17 cellular contexts compared by ENCODE assay signal in genomic region chr18:2845175-2845574, GRCh38. TPM values are rescaled to one million over a fixed set of nuclear protein-coding genes. Genes with fewer than 3 reads are reported as not detected.
DNase-seq lines count a peak whose midpoint lies in the region; ATAC-seq and TF ChIP-seq lines count a peak whose summit lies in the region.
"Had no signal": no experiment of that assay in that cellular context is flagged by ENCODE, and none has a peak within 500 bp of the region (broad histone marks: within the 10 kb centered on the region; RNA-seq: fewer than 3 reads in every experiment).

No MANE protein-coding gene starts in this region.

- H3K4me1 ChIP-seq in gastroesophageal sphincter (peaks cover 0 to 25% (median 7%) of the 10 kb centered on the region in 3 donors), spleen (peaks cover 21 to 56% (median 34%) of the 10 kb centered on the region in 6 donors)

- peaks cover 29 to 34% (median 31%) of the 10 kb centered on the region in 3 donors for H3K4me1 Mint-ChIP-seq in IgD-negative memory B cell
- H3K4me1 Mint-ChIP-seq in activated T-helper 1 cell treated with anti-CD3 and anti-CD28 coated beads, Interleukin-12 subunit alpha, Interleukin-12 subunit beta, Interleukin-2, Interleukin-4 antibody, amounts not matched to agents 30 ng/mL and 10 ng/mL and 1 ng/mL, durations not matched to agents 14 hours and 24 hours and 36 hours (ENCODE audit: low read depth) = peaks cover 16% of the 10 kb centered on the region

- peak; percentile 5 for ATAC-seq in gastroesophageal sphincter

- H3K4me3 ChIP-seq in gastroesophageal sphincter (no peak overlapping the region), spleen (no peak overlapping the region)

- peak overlapping the region; percentile 21 to 83 (median 82) for H3K27ac Mint-ChIP-seq in IgD-negative memory B cell
- H3K27ac Mint-ChIP-seq in activated T-helper 1 cell treated with anti-CD3 and anti-CD28 coated beads, Interleukin-12 subunit alpha, Interleukin-12 subunit beta, Interleukin-2, Interleukin-4 antibody, amounts not matched to agents 30 ng/mL and 10 ng/mL and 1 ng/mL, durations not matched to agents 14 hours and 24 hours and 36 hours = no peak overlapping the region
- H3K27ac Mint-ChIP-seq: H9 had no signal

- intact Hi-C loops in spleen (cut with DNase I; ENCODE audit: low total_unique reads) = no loop called here
- intact Hi-C loops in activated T-helper 1 cell treated with anti-CD3 and anti-CD28 coated beads, Interleukin-12 subunit alpha, Interleukin-12 subunit beta, Interleukin-2, Interleukin-4 antibody, amounts not matched to agents 30 ng/mL and 10 ng/mL and 1 ng/mL, durations not matched to agents 14 hours and 24 hours and 36 hours (cut with micrococcal nuclease) = loop anchor here (5.0 kb wide), 1 partner anchor 43 kb away; no protein-coding TSS in a partner anchor

- H3K36me3 Mint-ChIP-seq in IgD-negative memory B cell = no peaks in the 10 kb centered on the region
- H3K36me3 Mint-ChIP-seq in activated T-helper 1 cell treated with anti-CD3 and anti-CD28 coated beads, Interleukin-12 subunit alpha, Interleukin-12 subunit beta, Interleukin-2, Interleukin-4 antibody, amounts not matched to agents 30 ng/mL and 10 ng/mL and 1 ng/mL, durations not matched to agents 14 hours and 24 hours and 36 hours (ENCODE audit: low read depth) = no peaks in the 10 kb centered on the region

- H3K9me3 ChIP-seq in gastroesophageal sphincter (no peaks in the 10 kb centered on the region), spleen (no peaks in the 10 kb centered on the region)

- no peak for TF ChIP-seq CTCF in gastroesophageal sphincter (IDR thresholded peaks at IDR 0.05)
- TF ChIP-seq CTCF in spleen (IDR thresholded peaks at IDR 0.05 in 8 of 11, conservative IDR thresholded peaks at IDR 0.05 in 3 of 11) = no peak
- TF ChIP-seq CTCF in GM10266 (IDR thresholded peaks at IDR 0.05; ENCODE audit: control insufficient read depth, insufficient read depth, low read depth, missing control alignments) = no peak

- TF ChIP-seq EP300 in gastroesophageal sphincter (IDR thresholded peaks at IDR 0.05) = no peak

- H3K4me3 Mint-ChIP-seq in IgD-negative memory B cell = peak overlapping the region in 2 of 4 donors; percentile 37 to 50
- H3K4me3 Mint-ChIP-seq in activated T-helper 1 cell treated with anti-CD3 and anti-CD28 coated beads, Interleukin-12 subunit alpha, Interleukin-12 subunit beta, Interleukin-2, Interleukin-4 antibody, amounts not matched to agents 30 ng/mL and 10 ng/mL and 1 ng/mL, durations not matched to agents 14 hours and 24 hours and 36 hours = no peak overlapping the region

- H3K9me3 Mint-ChIP-seq in IgD-negative memory B cell = peaks cover 0 to 2% (median 0%) of the 10 kb centered on the region in 3 donors
- H3K9me3 Mint-ChIP-seq in activated T-helper 1 cell treated with anti-CD3 and anti-CD28 coated beads, Interleukin-12 subunit alpha, Interleukin-12 subunit beta, Interleukin-2, Interleukin-4 antibody, amounts not matched to agents 30 ng/mL and 10 ng/mL and 1 ng/mL, durations not matched to agents 14 hours and 24 hours and 36 hours = no peaks in the 10 kb centered on the region
- H3K9me3 Mint-ChIP-seq: H9 had no signal

- 77 to 83% methylated on average over 3 to 4 of the region's 4 CpGs for WGBS in gastroesophageal sphincter (ENCODE audit: low coverage in 1 of 2), 2 donors
- 33 to 78% (median 48%) methylated on average over 4 of the region's 4 CpGs for WGBS in spleen, 5 donors

- DNase-seq in CD1c-positive myeloid dendritic cell (ENCODE audit: extremely low spot score) (peak; percentile 92), spleen (no peak), SHP77 (lab: John Stamatoyannopoulos, UW) (no peak), GM10266 (ENCODE audit: extremely low spot score) (no peak)
- DNase-seq in activated T-helper 1 cell treated with anti-CD3 and anti-CD28 coated beads, Interleukin-12 subunit alpha, Interleukin-12 subunit beta, Interleukin-2, Interleukin-4 antibody, amounts not matched to agents 30 ng/mL and 10 ng/mL and 1 ng/mL, durations not matched to agents 14 hours and 24 hours and 36 hours (ENCODE audit: low spot score) = no peak
- DNase-seq: ACHN; DMS 273 treated with DMSO at 0.1 percent for 48 hours; H9; MV-4-11; NCI-H146; NCI-H2081 treated with DMSO at 0.1 percent for 48 hours; NCI-H226; NCI-H526 treated with DMSO at 0.1 percent for 48 hours; NK-92 treated with Interleukin-12 subunit alpha and Interleukin-12 subunit beta, amount 100 ng/mL, for 24 hours had no signal

- H3K27ac ChIP-seq in gastroesophageal sphincter (no peak overlapping the region), spleen (peak overlapping the region in 5 of 8 donors; percentile 5 to 87 (median 79))
- H3K27ac ChIP-seq: RWPE1 had no signal

- H3K36me3 ChIP-seq in gastroesophageal sphincter = no peaks in the 10 kb centered on the region
- H3K36me3 ChIP-seq in spleen = no peaks in the 10 kb centered on the region

- H3K27me3 ChIP-seq in gastroesophageal sphincter (peaks cover 59% of the 10 kb centered on the region), spleen (replicated peaks in 1 of 7) (peaks cover 0 to 47% (median 29%) of the 10 kb centered on the region in 7 donors)

- H3K27me3 Mint-ChIP-seq in IgD-negative memory B cell = peaks cover 15% of the 10 kb centered on the region
- peaks cover 57% of the 10 kb centered on the region for H3K27me3 Mint-ChIP-seq in activated T-helper 1 cell treated with anti-CD3 and anti-CD28 coated beads, Interleukin-12 subunit alpha, Interleukin-12 subunit beta, Interleukin-2, Interleukin-4 antibody, amounts not matched to agents 30 ng/mL and 10 ng/mL and 1 ng/mL, durations not matched to agents 14 hours and 24 hours and 36 hours (ENCODE audit: insufficient read depth)

- TF ChIP-seq POLR2A in gastroesophageal sphincter (IDR thresholded peaks at IDR 0.05) (no peak), spleen (IDR thresholded peaks at IDR 0.05) (no peak)

RNA-seq across cellular contexts. Expression of gene EMILIN2, which starts 1.6 kb away (rescaled TPM):
- polyA plus RNA-seq in IgD-negative memory B cell = 2.9 TPM
- total RNA-seq in gastroesophageal sphincter = 10 to 100 TPM; 11.2 to 20.9 (median 17.0) TPM
- 10 to 100 TPM; 12.1 to 47.7 (median 28.1) TPM for total RNA-seq in spleen
- 10 to 100 TPM in 2 of 3 donors, 1 to 10 TPM in 1; 7.5 to 20.3 (median 16.9) TPM for polyA plus RNA-seq in spleen
- total RNA-seq in activated T-helper 1 cell treated with anti-CD3 and anti-CD28 coated beads, Interleukin-12 subunit alpha, Interleukin-12 subunit beta, Interleukin-2, Interleukin-4 antibody, amounts not matched to agents 30 ng/mL and 10 ng/mL and 1 ng/mL, durations not matched to agents 14 hours and 24 hours and 36 hours = 26.1 and 28.0 TPM in 2 replicates

Comparison
In these comparisons a context has a peak if more than half of its experiments do, and no peak if none do; other contexts are left out.
1. H3K27ac ChIP-seq: peak in spleen (5 of 8); none in gastroesophageal sphincter (0 of 4).